22 cellular contexts compared by ENCODE assay signal in genomic region chr7:157846281-157846680, GRCh38.
DNase-seq lines count a peak whose midpoint lies in the region; ATAC-seq and TF ChIP-seq lines count a peak whose summit lies in the region.
"Had no signal": no experiment of that assay in that cellular context is flagged by ENCODE, and none has a peak within 500 bp of the region (broad histone marks: within the 10 kb centered on the region; RNA-seq: fewer than 3 reads in every experiment).

No MANE protein-coding gene starts in this region.

- CTCF ChIA-PET in activated CD4-positive, alpha-beta T cell treated with anti-CD3 and anti-CD28 coated beads for 36 hours (lab: Charles Lee), result no interaction called here
- CTCF ChIA-PET in RWPE1 (lab: Yijun Ruan, JAX), result no interaction called here

- no peaks in the 10 kb centered on the region for H4K20me1 ChIP-seq in GM23338 (replicated peaks; ENCODE audit: insufficient read depth)

- DNase-seq in activated CD4-positive, alpha-beta T cell treated with anti-CD3 and anti-CD28 coated beads for 36 hours, result no peak
- DNase-seq in activated CD4-positive, alpha-beta T cell treated with anti-CD3 and anti-CD28 coated beads for 48 hours, result no peak
- DNase-seq in NB4 (ENCODE audit: low read depth), result peak; percentile 64
- DNase-seq in T-helper 17 cell, result no peak
- DNase-seq in posterior vena cava (ENCODE audit: low spot score), result peak; percentile 53
- DNase-seq in GM23338 (ENCODE audit: low spot score), result no peak
- DNase-seq in RWPE1 (ENCODE audit: low spot score), result no peak
- no peak for DNase-seq in activated CD4-positive, alpha-beta T cell treated with anti-CD3 and anti-CD28 coated beads for 4 hours
- DNase-seq: C1 segment of cervical spinal cord; CD8-positive, alpha-beta memory T cell; DMS 273 treated with DMSO at 0.1 percent for 48 hours; H9; KBM-7; MV-4-11; NCI-H1105 treated with DMSO at 0.1 percent for 48 hours; NCI-H146; NCI-H2029 treated with DMSO at 0.1 percent for 48 hours; NCI-H446 treated with DMSO at 0.1 percent for 48 hours; NCI-H526; OCI-M1; Peyer's patch had no signal

- no peak for TF ChIP-seq POLR2A in NB4 (IDR thresholded peaks at IDR 0.05; ENCODE audit: extremely low read depth, insufficient read length)

- H3K4me2 ChIP-seq in GM23338, result no peak overlapping the region

- peaks cover 7% of the 10 kb centered on the region for H3K4me1 Mint-ChIP-seq in activated CD4-positive, alpha-beta T cell treated with anti-CD3 and anti-CD28 coated beads for 36 hours
- H3K4me1 Mint-ChIP-seq in T-helper 17 cell (peaks cover under 1% of the 10 kb centered on the region), GM23338 (no peaks in the 10 kb centered on the region)

- H3K4me3 ChIP-seq in NB4 (ENCODE audit: low read depth, low read length), result no peak overlapping the region
- no peak overlapping the region for H3K4me3 ChIP-seq in GM23338
- H3K4me3 ChIP-seq: Peyer's patch had no signal

- intact Hi-C loops in activated CD4-positive, alpha-beta T cell treated with anti-CD3 and anti-CD28 coated beads for 36 hours (cut with DNase I, micrococcal nuclease), result no loop called here
- intact Hi-C loops in posterior vena cava (cut with DNase I), result no loop called here

- TF ChIP-seq CTCF in NB4 (IDR thresholded peaks at IDR 0.05; ENCODE audit: low read depth, low read length) (no peak), GM23338 (conservative IDR thresholded peaks at IDR 0.05; ENCODE audit: low read depth in 2 of 2) (no peak), RWPE1 (conservative IDR thresholded peaks at IDR 0.05; ENCODE audit: low read depth) (no peak)

- H2AFZ ChIP-seq in GM23338, result no peak overlapping the region

- H3K27ac ChIP-seq in GM23338 (ENCODE audit: low read depth) (no peak overlapping the region), RWPE1 (no peak overlapping the region)
- H3K27ac ChIP-seq: Peyer's patch had no signal

- H3K4me3 Mint-ChIP-seq in activated CD4-positive, alpha-beta T cell treated with anti-CD3 and anti-CD28 coated beads for 36 hours, result no peak overlapping the region
- H3K4me3 Mint-ChIP-seq in T-helper 17 cell (no peak overlapping the region), GM23338 (no peak overlapping the region)
- H3K4me3 Mint-ChIP-seq: CD8-positive, alpha-beta memory T cell; H9 had no signal

- H3K9me3 Mint-ChIP-seq in activated CD4-positive, alpha-beta T cell treated with anti-CD3 and anti-CD28 coated beads for 36 hours (ENCODE audit: low read depth), result no peaks in the 10 kb centered on the region
- no peaks in the 10 kb centered on the region; the same call in 1 of the 3 replicates for H3K9me3 Mint-ChIP-seq in GM23338
- H3K9me3 Mint-ChIP-seq: CD8-positive, alpha-beta memory T cell; H9 had no signal

- H3K79me2 ChIP-seq in GM23338 (replicated peaks; ENCODE audit: insufficient read depth), result no peaks in the 10 kb centered on the region

- no peaks in the 10 kb centered on the region for H3K9me3 ChIP-seq in T-helper 17 cell (ENCODE audit: control insufficient read depth, low read length, poor library complexity, severe bottlenecking)
- H3K9me3 ChIP-seq: Peyer's patch had no signal

- H3K9me2 ChIP-seq in GM23338 (ENCODE audit: insufficient read depth), result no peaks in the 10 kb centered on the region

- no peaks in the 10 kb centered on the region for H3K4me1 ChIP-seq in GM23338 (ENCODE audit: insufficient read depth)
- H3K4me1 ChIP-seq: Peyer's patch had no signal

- POLR2A ChIA-PET in activated CD4-positive, alpha-beta T cell treated with anti-CD3 and anti-CD28 coated beads for 36 hours (lab: Charles Lee), result no interaction called here
- POLR2A ChIA-PET in RWPE1 (lab: Yijun Ruan, JAX; ENCODE audit: low non-redundant PET), result no interaction called here

- H3K36me3 Mint-ChIP-seq in activated CD4-positive, alpha-beta T cell treated with anti-CD3 and anti-CD28 coated beads for 36 hours (ENCODE audit: low read depth), result no peaks in the 10 kb centered on the region
- H3K36me3 Mint-ChIP-seq in T-helper 17 cell (ENCODE audit: low read depth) (peaks cover 2% of the 10 kb centered on the region), GM23338 (ENCODE audit: low read depth) (peaks cover 48% of the 10 kb centered on the region)
- H3K36me3 Mint-ChIP-seq: CD8-positive, alpha-beta memory T cell had no signal

- peaks cover 2% of the 10 kb centered on the region for H3K27me3 Mint-ChIP-seq in activated CD4-positive, alpha-beta T cell treated with anti-CD3 and anti-CD28 coated beads for 36 hours
- H3K27me3 Mint-ChIP-seq in T-helper 17 cell (peaks cover 24% of the 10 kb centered on the region), GM23338 (ENCODE audit: insufficient read depth, low read depth, poor library complexity) (peaks cover 7% of the 10 kb centered on the region)

- H3F3A ChIP-seq in GM23338 (replicated peaks; ENCODE audit: low read depth), result no peaks in the 10 kb centered on the region

- no peak overlapping the region for H3K27ac Mint-ChIP-seq in activated CD4-positive, alpha-beta T cell treated with anti-CD3 and anti-CD28 coated beads for 36 hours
- H3K27ac Mint-ChIP-seq in T-helper 17 cell (no peak overlapping the region), GM23338 (no peak overlapping the region)
- H3K27ac Mint-ChIP-seq: CD8-positive, alpha-beta memory T cell; H9 had no signal

- no peaks in the 10 kb centered on the region for H3K36me3 ChIP-seq in GM23338 (ENCODE audit: insufficient read depth)
- H3K36me3 ChIP-seq: Peyer's patch had no signal

- H3K27me3 ChIP-seq in GM23338 (ENCODE audit: insufficient read depth), result no peaks in the 10 kb centered on the region
- H3K27me3 ChIP-seq: Peyer's patch had no signal

- ATAC-seq in activated CD4-positive, alpha-beta T cell treated with anti-CD3 and anti-CD28 coated beads for 36 hours, result peak; percentile 53
- ATAC-seq in T-helper 17 cell (peak; percentile 35), GM23338 (no peak)
- ATAC-seq: SK-N-SH treated with all-trans-retinoic acid at 6 μM for 48 hours had no signal

TF ChIP-seq in GM23338, 12 proteins besides CTCF, POLR2A, EP300 and RAD21 (continues in another document):
- TF ChIP-seq ZNF331 (CRISPR knock-in tag; IDR thresholded peaks at IDR 0.05; ENCODE audit: low read depth) (no peak), EZH2phosphoT487 (IDR thresholded peaks at IDR 0.05; ENCODE audit: unreplicated experiment) (no peak), CREB1 (CRISPR knock-in tag; IDR thresholded peaks at IDR 0.05; ENCODE audit: low read depth) (no peak), ZNF114 (CRISPR knock-in tag; IDR thresholded peaks at IDR 0.05) (no peak), ZNF462 (CRISPR knock-in tag; IDR thresholded peaks at IDR 0.05) (no peak)

Comparison
In these comparisons a context has a peak if more than half of its experiments do, and no peak if none do; other contexts are left out.
1. DNase-seq: peak in NB4 (single experiment) and posterior vena cava (single experiment); none in activated CD4-positive, alpha-beta T cell treated with anti-CD3 and anti-CD28 coated beads for 36 hours (single experiment), activated CD4-positive, alpha-beta T cell treated with anti-CD3 and anti-CD28 coated beads for 48 hours (single experiment), T-helper 17 cell (0 of 3), GM23338 (single experiment), RWPE1 (single experiment) and activated CD4-positive, alpha-beta T cell treated with anti-CD3 and anti-CD28 coated beads for 4 hours (0 of 2).